1 cellular context compared by ENCODE assay signal in genomic region chr7:127150543-127150942, GRCh38.
TF ChIP-seq lines count a peak whose summit lies in the region.

No MANE protein-coding gene starts in this region.

TF ChIP-seq in GM23338, 12 proteins besides CTCF, POLR2A, EP300 and RAD21 (continued from another document):
- TF ChIP-seq ZNF462 (CRISPR knock-in tag; IDR thresholded peaks at IDR 0.05): no peak
- no peak for TF ChIP-seq CREB1 (CRISPR knock-in tag; IDR thresholded peaks at IDR 0.05; ENCODE audit: low read depth)
- no peak for TF ChIP-seq EZH2 (IDR thresholded peaks at IDR 0.05; ENCODE audit: low read depth, unreplicated experiment)
- TF ChIP-seq ZNF331 (CRISPR knock-in tag; IDR thresholded peaks at IDR 0.05; ENCODE audit: low read depth): no peak
- TF ChIP-seq STAT1 (IDR thresholded peaks at IDR 0.05; ENCODE audit: unreplicated experiment): no peak
